Comparison of ENCODE assay signal across 10 cellular contexts in the genomic region with DNA sequence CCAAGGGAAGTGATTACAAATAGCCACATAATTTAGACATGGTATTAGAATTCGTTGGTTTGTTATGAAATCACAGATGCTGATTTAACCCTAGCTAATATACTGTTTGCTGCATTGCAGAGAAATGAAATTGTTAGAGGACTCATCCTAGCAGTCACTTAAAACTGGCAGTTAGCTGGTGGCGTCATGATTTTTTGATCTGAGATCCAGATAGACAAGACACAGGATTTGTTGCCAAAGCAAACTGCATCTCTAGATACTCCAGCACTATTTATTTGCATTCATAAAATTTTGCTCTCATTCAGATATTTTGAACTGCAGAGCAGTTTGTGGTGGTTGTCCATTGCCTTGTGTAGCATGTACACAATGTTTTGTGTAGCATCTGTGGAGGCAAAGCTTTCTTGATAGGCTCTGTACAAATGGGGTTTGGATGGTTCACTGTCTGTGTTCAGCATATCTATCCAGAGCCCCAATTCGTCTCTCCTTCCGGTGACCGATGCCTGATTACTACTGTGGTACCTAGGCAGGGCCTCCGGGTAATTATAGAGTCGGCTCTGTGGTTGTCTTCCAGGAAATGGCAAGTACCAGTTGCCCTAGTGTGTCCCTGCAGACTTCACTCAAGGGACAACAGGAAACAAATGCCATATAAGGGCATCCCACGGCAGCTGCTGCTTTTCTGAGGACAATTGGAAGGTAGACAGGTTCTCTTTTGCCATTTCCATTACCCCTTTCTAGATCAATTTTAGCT. TPM values are rescaled to one million over a fixed set of nuclear protein-coding genes. Genes with fewer than 3 reads are reported as not detected.
DNase-seq lines count a peak whose midpoint lies in the region; ATAC-seq and TF ChIP-seq lines count a peak whose summit lies in the region.
"Had no signal": no experiment of that assay in that cellular context is flagged by ENCODE, and none has a peak within 500 bp of the region (broad histone marks: within the 10 kb centered on the region; RNA-seq: fewer than 3 reads in every experiment).

No MANE protein-coding gene starts in this region.

- intact Hi-C loops in transverse colon (cut with DNase I; ENCODE audit: low total_unique reads), result no loop called here

- H3K27me3 ChIP-seq in iPS DF 6.9 (ENCODE audit: control insufficient read depth, insufficient read depth, low read length) (no peaks in the 10 kb centered on the region), transverse colon (no peaks in the 10 kb centered on the region)

- ATAC-seq in GM18868 (IDR thresholded peaks at IDR 0.05; ENCODE audit: unreplicated experiment) (peak; percentile 98), HG02610 (IDR thresholded peaks at IDR 0.05; ENCODE audit: unreplicated experiment) (peak; percentile 85)

- no CpG with 5 or more reads among the region's 8 CpGs for WGBS in iPS DF 6.9 (ENCODE audit: insufficient coverage, insufficient read length)
- 30 to 35% methylated on average over 5 to 8 of the region's 8 CpGs for WGBS in transverse colon (ENCODE audit: low coverage in 1 of 2), 2 donors

- H3K9me3 ChIP-seq in iPS DF 6.9 (ENCODE audit: control insufficient read depth, insufficient read depth, low read length) (no peaks in the 10 kb centered on the region), transverse colon (no peaks in the 10 kb centered on the region)

- no peak for TF ChIP-seq EP300 in transverse colon (IDR thresholded peaks at IDR 0.05; ENCODE audit: low read depth)

- in situ Hi-C loops in transverse colon (cut with MboI; ENCODE audit: low pct_ligation_motif_present in 1 of 4, low pct_unique_long_range_greater_than_20kb in 1 of 4, low sequenced_read_pairs in 3 of 4), result loop anchor here in 1 of 4 donors (25.0 kb wide), 1 partner anchor 278 kb away; a partner anchor contains a TSS

- H3K36me3 ChIP-seq in iPS DF 6.9 (ENCODE audit: control insufficient read depth, insufficient read depth, low read length) (no peaks in the 10 kb centered on the region), transverse colon (no peaks in the 10 kb centered on the region)

- no peak for TF ChIP-seq POLR2A in transverse colon (IDR thresholded peaks at IDR 0.05)

- H3K27ac ChIP-seq in iPS DF 6.9 (ENCODE audit: low read length), result no peak overlapping the region
- H3K27ac ChIP-seq in transverse colon, result no peak overlapping the region

- DNase-seq in NCI-H1092 (lab: John Stamatoyannopoulos, UW) (peak; percentile 49), UCSD-AML1 (lab: John Stamatoyannopoulos, UW; ENCODE audit: unreplicated experiment) (peak; percentile 50), iPS DF 6.9 (ENCODE audit: low read depth, low spot score) (peak; percentile 35), transverse colon (peak; percentile 17), NCI-H1048 (lab: John Stamatoyannopoulos, UW) (no peak), SW 1271 (lab: John Stamatoyannopoulos, UW) (no peak)

- TF ChIP-seq CTCF in transverse colon (IDR thresholded peaks at IDR 0.05), result no peak

- peaks cover 1% of the 10 kb centered on the region; the same call in 1 of the 2 replicates for H3K4me1 ChIP-seq in iPS DF 6.9 (ENCODE audit: control insufficient read depth, insufficient read depth, low read length)
- no peaks in the 10 kb centered on the region for H3K4me1 ChIP-seq in transverse colon

- H3K4me3 ChIP-seq in iPS DF 6.9 (ENCODE audit: low read length) (no peak overlapping the region), transverse colon (no peak overlapping the region)

RNA-seq across cellular contexts. Expression of a gene that starts 30.1 kb away (rescaled TPM):
- 100 to 1,000 TPM; 113 to 228 (median 151) TPM for total RNA-seq in transverse colon

RNA-seq across cellular contexts. Expression of a gene that starts 49.1 kb away (rescaled TPM):
- total RNA-seq in transverse colon, result not detected
- total RNA-seq: fibroblast of lung, subcutaneous adipose tissue had no signal

Comparison
In these comparisons a context has a peak if more than half of its experiments do, and no peak if none do; other contexts are left out.
1. DNase-seq: peak in NCI-H1092 (single experiment), UCSD-AML1 (single experiment), iPS DF 6.9 (single experiment) and transverse colon (single experiment); none in NCI-H1048 (single experiment) and SW 1271 (0 of 2).